In the genomic region with DNA sequence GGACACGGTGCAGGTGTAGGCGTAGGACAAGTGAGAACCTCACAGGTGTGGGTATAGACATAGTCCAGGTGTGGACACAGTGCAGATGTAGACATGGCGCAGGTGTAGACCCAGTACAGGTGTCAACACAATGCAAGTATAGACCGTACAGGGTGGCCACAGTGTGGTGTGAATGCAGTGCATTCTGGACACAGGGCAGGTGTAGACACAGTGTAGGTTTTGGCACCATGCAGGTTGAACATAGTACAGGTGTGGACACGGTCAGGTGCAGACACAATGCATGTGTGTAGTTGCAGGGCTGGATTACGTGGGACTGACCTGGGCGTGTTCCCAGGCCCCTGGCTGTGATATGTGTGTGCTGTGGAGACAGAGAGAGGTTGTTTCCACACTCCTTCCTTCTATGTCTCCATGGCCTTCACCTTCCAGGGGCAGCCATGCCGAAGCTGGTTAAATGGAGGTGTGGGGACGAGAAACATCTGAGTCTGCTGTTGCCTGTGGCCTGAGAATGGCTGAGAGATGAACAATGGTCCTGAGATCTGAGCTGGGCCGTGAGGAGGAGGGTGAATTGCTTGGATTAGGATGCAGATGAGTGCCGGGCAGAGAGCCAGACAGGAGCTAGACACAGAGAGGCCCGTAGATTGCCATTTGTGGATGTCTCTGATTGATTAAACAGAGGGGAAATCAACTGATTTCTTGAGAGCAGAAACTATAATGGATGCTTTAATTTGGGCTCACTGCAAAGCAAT, we compare ENCODE assay signal across 20 cellular contexts.
A peak's percentile ranks its signal among the peaks of the same experiment; 100 is the strongest.
DNase-seq lines count a peak whose midpoint lies in the region; ATAC-seq, FAIRE-seq and TF ChIP-seq lines count a peak whose summit lies in the region.
"Had no signal": no experiment of that assay in that cellular context is flagged by ENCODE, and none has a peak within 500 bp of the region (broad histone marks: within the 10 kb centered on the region; RNA-seq: fewer than 3 reads in every experiment).

No MANE protein-coding gene starts in this region.

- POLR2A ChIA-PET in PC-3 (lab: Charles Lee; ENCODE audit: unreplicated experiment), result no interaction called here

- no peak overlapping the region for H2AFZ ChIP-seq in PC-3 (ENCODE audit: low read length)

- no TSS peak for BruUV-seq in PC-3 (replicated peaks; lab: Mats Ljungman, UMichigan)

- no peak overlapping the region for H3K4me2 ChIP-seq in PC-3 (ENCODE audit: low read length)

- no peaks in the 10 kb centered on the region for H3K27me3 ChIP-seq in right atrium auricular region
- 0 out of 2 replicates have a peak, but pooled peaks cover 3% of the 10 kb centered on the region for H3K27me3 ChIP-seq in PC-3 (ENCODE audit: low read length)
- H3K27me3 ChIP-seq: breast epithelium, left lung, spleen had no signal

- ATAC-seq in left cardiac atrium, result no peak
- peak; percentile 18 for ATAC-seq in PC-3
- ATAC-seq in natural killer cell treated with Interleukin-12 subunit alpha and Interleukin-12 subunit beta and Interleukin-15 and Interleukin-18, amount 100 ng/mL, for 72 hours, result peak; percentile 18 to 59
- no peak for ATAC-seq in GM18858 (IDR thresholded peaks at IDR 0.05; ENCODE audit: unreplicated experiment)

- H3K9me2 ChIP-seq in PC-3 (replicated peaks; ENCODE audit: low read length), result no peaks in the 10 kb centered on the region

- H3K36me3 ChIP-seq in right atrium auricular region, result no peaks in the 10 kb centered on the region
- H3K36me3 ChIP-seq in PC-3 (ENCODE audit: low read depth, low read length), result no peaks in the 10 kb centered on the region
- H3K36me3 ChIP-seq in kidney (ENCODE audit: control insufficient read depth in 1 of 2, insufficient read depth in 2 of 2, low read length in 2 of 2), result no peaks in the 10 kb centered on the region
- H3K36me3 ChIP-seq: breast epithelium, left lung, spleen had no signal

- no peak overlapping the region for H3K4me3 Mint-ChIP-seq in natural killer cell treated with Interleukin-12 subunit alpha and Interleukin-12 subunit beta and Interleukin-15 and Interleukin-18, amount 100 ng/mL, for 72 hours
- H3K4me3 Mint-ChIP-seq: CD4-positive, CD25-positive, alpha-beta regulatory T cell; neural crest cell; T-cell had no signal

- no peaks in the 10 kb centered on the region for H3K4me1 Mint-ChIP-seq in natural killer cell treated with Interleukin-12 subunit alpha and Interleukin-12 subunit beta and Interleukin-15 and Interleukin-18, amount 100 ng/mL, for 72 hours (ENCODE audit: low read depth in 2 of 2)
- H3K4me1 Mint-ChIP-seq: CD4-positive, CD25-positive, alpha-beta regulatory T cell; T-cell had no signal

- H3K79me2 ChIP-seq in PC-3 (ENCODE audit: low read length), result no peaks in the 10 kb centered on the region

- H3K4me3 ChIP-seq in right atrium auricular region, result no peak overlapping the region
- no peak overlapping the region for H3K4me3 ChIP-seq in PC-3 (ENCODE audit: low read length)
- no peak overlapping the region for H3K4me3 ChIP-seq in kidney (ENCODE audit: low read length in 2 of 2)
- H3K4me3 ChIP-seq: breast epithelium, left lung, spleen had no signal

- H3K27me3 Mint-ChIP-seq in natural killer cell treated with Interleukin-12 subunit alpha and Interleukin-12 subunit beta and Interleukin-15 and Interleukin-18, amount 100 ng/mL, for 72 hours, result peaks cover 8 to 9% of the 10 kb centered on the region in 2 donors

- no peak for FAIRE-seq in kidney (lab: Jason Lieb, UNC)
- FAIRE-seq: GM19239 had no signal

- DNase-seq in right atrium auricular region (ENCODE audit: low spot score) (peak; percentile 32), left cardiac atrium (no peak), PC-3 (no peak), T-helper 1 cell (no peak), kidney (no peak)
- no peak for DNase-seq in natural killer cell treated with Interleukin-12 subunit alpha and Interleukin-12 subunit beta and Interleukin-15 and Interleukin-18, amount 100 ng/mL, for 72 hours (ENCODE audit: low spot score)
- DNase-seq: activated CD4-positive, alpha-beta T cell treated with anti-CD3 and anti-CD28 coated beads for 48 hours; CD4-positive, CD25-positive, alpha-beta regulatory T cell; cortex of kidney; GF-D8; KG1; left lung; NCI-H2081; SHP77 treated with DMSO at 0.1 percent for 48 hours; spleen; T-cell had no signal

- H3K36me3 Mint-ChIP-seq in natural killer cell treated with Interleukin-12 subunit alpha and Interleukin-12 subunit beta and Interleukin-15 and Interleukin-18, amount 100 ng/mL, for 72 hours, result no peaks in the 10 kb centered on the region
- H3K36me3 Mint-ChIP-seq: CD4-positive, CD25-positive, alpha-beta regulatory T cell; T-cell had no signal

- intact Hi-C loops in left cardiac atrium (cut with DNase I), result no loop called here
- intact Hi-C loops in PC-3 (cut with micrococcal nuclease), result loop anchor here (1.0 to 10.0 kb wide), 4 partner anchors 261 to 351 kb away; no protein-coding TSS in a partner anchor
- intact Hi-C loops in kidney (cut with DNase I), result no loop called here

- H4K20me1 ChIP-seq in PC-3 (ENCODE audit: low read length), result no peaks in the 10 kb centered on the region

- no peaks in the 10 kb centered on the region for H3F3A ChIP-seq in PC-3 (ENCODE audit: low read length, unreplicated experiment)

- no peak overlapping the region for H3K27ac Mint-ChIP-seq in natural killer cell treated with Interleukin-12 subunit alpha and Interleukin-12 subunit beta and Interleukin-15 and Interleukin-18, amount 100 ng/mL, for 72 hours
- H3K27ac Mint-ChIP-seq: T-cell had no signal

- TF ChIP-seq CTCF in right atrium auricular region (IDR thresholded peaks at IDR 0.05) (no peak), PC-3 (conservative IDR thresholded peaks at IDR 0.05; ENCODE audit: low read depth, low read length) (no peak), kidney (IDR thresholded peaks at IDR 0.05; ENCODE audit: borderline replicate concordance, extremely low read depth, insufficient read depth) (no peak)

- H3K9ac ChIP-seq in PC-3 (ENCODE audit: low read length) (no peak overlapping the region), kidney (ENCODE audit: low read length in 2 of 2) (no peak overlapping the region)

- no peaks in the 10 kb centered on the region for H3K9me3 Mint-ChIP-seq in natural killer cell treated with Interleukin-12 subunit alpha and Interleukin-12 subunit beta and Interleukin-15 and Interleukin-18, amount 100 ng/mL, for 72 hours

- H3K9me3 ChIP-seq in right atrium auricular region, result no peaks in the 10 kb centered on the region
- no peaks in the 10 kb centered on the region for H3K9me3 ChIP-seq in PC-3 (ENCODE audit: low read length)
- H3K9me3 ChIP-seq in kidney (ENCODE audit: control insufficient read depth in 1 of 2, low read length in 2 of 2), result no peaks in the 10 kb centered on the region
- H3K9me3 ChIP-seq: breast epithelium, left lung, spleen had no signal

- CTCF ChIA-PET in PC-3 (lab: Charles Lee), result interaction anchor here (0.6 to 0.8 kb wide), 2 partner anchors 101 to 341 kb away, joined by 3 to 8 read pairs; no protein-coding TSS in a partner anchor

- H3K27ac ChIP-seq in right atrium auricular region (no peak overlapping the region), PC-3 (ENCODE audit: low read length) (no peak overlapping the region), kidney (ENCODE audit: low read depth in 2 of 2, low read length in 2 of 2) (no peak overlapping the region)
- H3K27ac ChIP-seq: breast epithelium, left lung, spleen had no signal

- no peaks in the 10 kb centered on the region for H3K4me1 ChIP-seq in right atrium auricular region
- peaks cover 11% of the 10 kb centered on the region; the same call in 1 of the 2 replicates for H3K4me1 ChIP-seq in PC-3 (ENCODE audit: insufficient read depth, low read length)
- H3K4me1 ChIP-seq in kidney (ENCODE audit: control insufficient read depth in 1 of 2, insufficient read depth in 1 of 2, low read depth in 1 of 2, low read length in 2 of 2), result peaks cover 0 to 7% of the 10 kb centered on the region in 2 donors
- H3K4me1 ChIP-seq: breast epithelium, left lung, spleen had no signal

Comparison
In these comparisons a context has a peak if more than half of its experiments do, and no peak if none do; other contexts are left out.
1. ATAC-seq: peak in PC-3 (single experiment) and natural killer cell treated with Interleukin-12 subunit alpha and Interleukin-12 subunit beta and Interleukin-15 and Interleukin-18, amount 100 ng/mL, for 72 hours (2 of 2); none in left cardiac atrium (0 of 2) and GM18858 (single experiment).